1 cellular context compared by ENCODE assay signal in the genomic region with DNA sequence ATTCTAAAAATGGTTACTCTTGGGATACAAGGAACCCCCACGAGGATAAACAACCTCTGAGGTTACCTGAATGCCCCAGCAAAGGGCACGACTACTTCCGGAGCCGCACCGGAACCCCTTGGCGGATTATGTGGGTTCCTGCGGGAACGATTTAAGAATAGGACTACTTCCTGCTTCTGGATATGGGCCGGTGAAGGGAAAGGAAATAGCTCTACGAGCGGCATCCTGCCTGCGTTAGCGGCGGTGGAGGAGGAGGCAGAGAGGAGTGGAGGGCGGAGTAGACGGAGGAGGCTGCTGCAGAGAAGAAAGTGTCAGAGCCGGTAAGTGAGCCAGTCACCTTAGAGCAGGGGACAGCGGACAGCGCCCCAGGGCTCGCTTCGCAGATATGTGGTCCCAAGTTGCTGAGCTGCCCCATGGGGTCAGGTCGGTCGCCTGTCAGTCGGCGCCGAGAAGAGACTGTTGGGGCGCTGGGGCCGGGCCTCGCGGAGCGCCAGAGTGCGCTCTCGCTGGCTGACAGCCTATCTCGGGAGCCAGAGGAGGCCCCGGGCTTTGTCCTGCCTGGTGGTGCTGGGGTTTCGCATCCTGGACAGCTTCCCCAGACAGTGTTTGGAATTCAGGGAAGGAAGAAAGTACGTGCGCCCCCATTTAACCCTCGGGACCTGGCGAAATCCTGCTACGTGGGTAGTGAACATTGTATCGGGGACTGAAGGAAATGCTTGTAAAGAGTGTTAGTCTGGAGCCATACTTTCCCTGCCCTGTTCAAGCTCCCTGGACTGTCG.
TF ChIP-seq lines count a peak whose summit lies in the region.

A gene with protein sequence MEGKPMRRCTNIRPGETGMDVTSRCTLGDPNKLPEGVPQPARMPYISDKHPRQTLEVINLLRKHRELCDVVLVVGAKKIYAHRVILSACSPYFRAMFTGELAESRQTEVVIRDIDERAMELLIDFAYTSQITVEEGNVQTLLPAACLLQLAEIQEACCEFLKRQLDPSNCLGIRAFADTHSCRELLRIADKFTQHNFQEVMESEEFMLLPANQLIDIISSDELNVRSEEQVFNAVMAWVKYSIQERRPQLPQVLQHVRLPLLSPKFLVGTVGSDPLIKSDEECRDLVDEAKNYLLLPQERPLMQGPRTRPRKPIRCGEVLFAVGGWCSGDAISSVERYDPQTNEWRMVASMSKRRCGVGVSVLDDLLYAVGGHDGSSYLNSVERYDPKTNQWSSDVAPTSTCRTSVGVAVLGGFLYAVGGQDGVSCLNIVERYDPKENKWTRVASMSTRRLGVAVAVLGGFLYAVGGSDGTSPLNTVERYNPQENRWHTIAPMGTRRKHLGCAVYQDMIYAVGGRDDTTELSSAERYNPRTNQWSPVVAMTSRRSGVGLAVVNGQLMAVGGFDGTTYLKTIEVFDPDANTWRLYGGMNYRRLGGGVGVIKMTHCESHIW (plus strand): TSS at position 223 of the 779 bp plus-strand sequence. CDS start 1,063 bp downstream, outside the sequence.

TF ChIP-seq in HepG2, 621 proteins besides CTCF, POLR2A, EP300 and RAD21 (continued from another document and continues in another):
- TF ChIP-seq, protein P1, sequence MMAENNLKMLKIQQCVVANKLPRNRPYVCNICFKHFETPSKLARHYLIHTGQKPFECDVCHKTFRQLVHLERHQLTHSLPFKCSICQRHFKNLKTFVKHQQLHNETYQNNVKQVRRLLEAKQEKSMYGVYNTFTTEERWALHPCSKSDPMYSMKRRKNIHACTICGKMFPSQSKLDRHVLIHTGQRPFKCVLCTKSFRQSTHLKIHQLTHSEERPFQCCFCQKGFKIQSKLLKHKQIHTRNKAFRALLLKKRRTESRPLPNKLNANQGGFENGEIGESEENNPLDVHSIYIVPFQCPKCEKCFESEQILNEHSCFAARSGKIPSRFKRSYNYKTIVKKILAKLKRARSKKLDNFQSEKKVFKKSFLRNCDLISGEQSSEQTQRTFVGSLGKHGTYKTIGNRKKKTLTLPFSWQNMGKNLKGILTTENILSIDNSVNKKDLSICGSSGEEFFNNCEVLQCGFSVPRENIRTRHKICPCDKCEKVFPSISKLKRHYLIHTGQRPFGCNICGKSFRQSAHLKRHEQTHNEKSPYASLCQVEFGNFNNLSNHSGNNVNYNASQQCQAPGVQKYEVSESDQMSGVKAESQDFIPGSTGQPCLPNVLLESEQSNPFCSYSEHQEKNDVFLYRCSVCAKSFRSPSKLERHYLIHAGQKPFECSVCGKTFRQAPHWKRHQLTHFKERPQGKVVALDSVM (CRISPR knock-in tag; IDR thresholded peaks at IDR 0.05), result peak; percentile 100
- TF ChIP-seq, protein P2, sequence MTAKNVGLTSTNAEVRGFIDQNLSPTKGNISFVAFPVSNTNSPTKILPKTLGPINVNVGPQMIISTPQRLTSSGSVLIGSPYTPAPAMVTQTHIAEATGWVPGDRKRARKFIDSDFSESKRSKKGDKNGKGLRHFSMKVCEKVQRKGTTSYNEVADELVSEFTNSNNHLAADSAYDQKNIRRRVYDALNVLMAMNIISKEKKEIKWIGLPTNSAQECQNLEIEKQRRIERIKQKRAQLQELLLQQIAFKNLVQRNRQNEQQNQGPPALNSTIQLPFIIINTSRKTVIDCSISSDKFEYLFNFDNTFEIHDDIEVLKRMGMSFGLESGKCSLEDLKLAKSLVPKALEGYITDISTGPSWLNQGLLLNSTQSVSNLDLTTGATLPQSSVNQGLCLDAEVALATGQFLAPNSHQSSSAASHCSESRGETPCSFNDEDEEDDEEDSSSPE (CRISPR knock-in tag; IDR thresholded peaks at IDR 0.05), result peak; percentile 24; the same call in 1 of the 2 replicates
- TF ChIP-seq, protein P3, sequence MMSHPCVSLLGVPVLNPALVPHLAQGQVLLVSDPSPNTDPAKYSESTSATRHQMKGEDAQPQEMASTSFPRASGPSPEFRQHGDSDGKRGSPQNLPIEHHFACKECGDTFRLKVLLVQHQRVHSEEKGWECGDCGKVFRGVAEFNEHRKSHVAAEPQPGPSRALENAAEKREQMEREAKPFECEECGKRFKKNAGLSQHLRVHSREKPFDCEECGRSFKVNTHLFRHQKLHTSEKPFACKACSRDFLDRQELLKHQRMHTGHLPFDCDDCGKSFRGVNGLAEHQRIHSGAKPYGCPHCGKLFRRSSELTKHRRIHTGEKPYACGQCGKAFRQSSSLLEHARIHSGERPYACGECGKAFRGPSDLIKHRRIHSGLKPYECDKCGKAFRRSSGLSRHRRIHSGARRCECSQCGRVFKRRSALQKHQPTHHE (CRISPR knock-in tag; IDR thresholded peaks at IDR 0.05; ENCODE audit: borderline replicate concordance), result no peak; the same call in 1 of the 2 replicates
- 0 out of 2 replicates have a peak, but pooled peaks have one; percentile 18 for TF ChIP-seq HOXD1 (CRISPR knock-in tag; IDR thresholded peaks at IDR 0.05)
- peak; percentile 59; the same call in 1 of the 2 replicates for TF ChIP-seq ZNF605 (CRISPR knock-in tag; IDR thresholded peaks at IDR 0.05)
- no peak for TF ChIP-seq CHD4 (IDR thresholded peaks at IDR 0.05; ENCODE audit: borderline replicate concordance, low read length)
- TF ChIP-seq MAZ (IDR thresholded peaks at IDR 0.05; ENCODE audit: borderline replicate concordance, low read depth, low read length), result no peak
- TF ChIP-seq MAZ (CRISPR knock-in tag; IDR thresholded peaks at IDR 0.05; ENCODE audit: low read depth), result peak; percentile 56; the same call in 1 of the 2 replicates
- no peak for TF ChIP-seq ZNF234 (CRISPR knock-in tag; conservative IDR thresholded peaks at IDR 0.05)
- TF ChIP-seq ZNF383 (CRISPR knock-in tag; IDR thresholded peaks at IDR 0.05; ENCODE audit: borderline replicate concordance), result no peak
- TF ChIP-seq JUNB (CRISPR knock-in tag; IDR thresholded peaks at IDR 0.05; ENCODE audit: borderline replicate concordance), result no peak
- TF ChIP-seq MYC (CRISPR knock-in tag; IDR thresholded peaks at IDR 0.05; ENCODE audit: borderline replicate concordance), result peak; percentile 43; the same call in 1 of the 2 replicates
- TF ChIP-seq, protein P4, sequence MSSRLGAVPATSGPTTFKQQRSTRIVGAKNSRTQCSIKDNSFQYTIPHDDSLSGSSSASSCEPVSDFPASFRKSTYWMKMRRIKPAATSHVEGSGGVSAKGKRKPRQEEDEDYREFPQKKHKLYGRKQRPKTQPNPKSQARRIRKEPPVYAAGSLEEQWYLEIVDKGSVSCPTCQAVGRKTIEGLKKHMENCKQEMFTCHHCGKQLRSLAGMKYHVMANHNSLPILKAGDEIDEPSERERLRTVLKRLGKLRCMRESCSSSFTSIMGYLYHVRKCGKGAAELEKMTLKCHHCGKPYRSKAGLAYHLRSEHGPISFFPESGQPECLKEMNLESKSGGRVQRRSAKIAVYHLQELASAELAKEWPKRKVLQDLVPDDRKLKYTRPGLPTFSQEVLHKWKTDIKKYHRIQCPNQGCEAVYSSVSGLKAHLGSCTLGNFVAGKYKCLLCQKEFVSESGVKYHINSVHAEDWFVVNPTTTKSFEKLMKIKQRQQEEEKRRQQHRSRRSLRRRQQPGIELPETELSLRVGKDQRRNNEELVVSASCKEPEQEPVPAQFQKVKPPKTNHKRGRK (CRISPR knock-in tag; IDR thresholded peaks at IDR 0.05), result no peak
- TF ChIP-seq, protein P5, sequence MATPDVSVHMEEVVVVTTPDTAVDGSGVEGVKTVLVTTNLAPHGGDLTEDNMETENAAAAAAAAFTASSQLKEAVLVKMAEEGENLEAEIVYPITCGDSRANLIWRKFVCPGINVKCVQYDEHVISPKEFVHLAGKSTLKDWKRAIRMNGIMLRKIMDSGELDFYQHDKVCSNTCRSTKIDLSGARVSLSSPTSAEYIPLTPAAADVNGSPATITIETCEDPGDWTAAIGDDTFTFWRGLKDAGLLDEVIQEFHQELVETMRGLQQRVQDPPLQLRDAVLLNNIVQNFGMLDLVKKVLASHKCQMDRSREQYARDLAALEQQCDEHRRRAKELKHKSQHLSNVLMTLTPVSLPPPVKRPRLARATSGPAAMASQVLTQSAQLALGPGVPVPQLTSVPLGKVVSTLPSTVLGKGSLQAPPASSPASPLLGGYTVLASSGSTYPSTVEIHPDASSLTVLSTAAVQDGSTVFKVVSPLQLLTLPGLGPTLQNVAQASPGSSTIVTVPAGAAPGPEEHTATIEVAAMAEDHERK (CRISPR knock-in tag; IDR thresholded peaks at IDR 0.05; ENCODE audit: low read depth), result peak; percentile 61
- TF ChIP-seq, protein P6, sequence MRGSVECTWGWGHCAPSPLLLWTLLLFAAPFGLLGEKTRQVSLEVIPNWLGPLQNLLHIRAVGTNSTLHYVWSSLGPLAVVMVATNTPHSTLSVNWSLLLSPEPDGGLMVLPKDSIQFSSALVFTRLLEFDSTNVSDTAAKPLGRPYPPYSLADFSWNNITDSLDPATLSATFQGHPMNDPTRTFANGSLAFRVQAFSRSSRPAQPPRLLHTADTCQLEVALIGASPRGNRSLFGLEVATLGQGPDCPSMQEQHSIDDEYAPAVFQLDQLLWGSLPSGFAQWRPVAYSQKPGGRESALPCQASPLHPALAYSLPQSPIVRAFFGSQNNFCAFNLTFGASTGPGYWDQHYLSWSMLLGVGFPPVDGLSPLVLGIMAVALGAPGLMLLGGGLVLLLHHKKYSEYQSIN (CRISPR knock-in tag; IDR thresholded peaks at IDR 0.05; ENCODE audit: borderline replicate concordance), result no peak
- TF ChIP-seq ZNF607 (CRISPR knock-in tag; IDR thresholded peaks at IDR 0.05; ENCODE audit: borderline replicate concordance), result 0 out of 2 replicates have a peak, but pooled peaks have one; percentile 12
- TF ChIP-seq SP1 (IDR thresholded peaks at IDR 0.05), result no peak
- TF ChIP-seq SP1 (CRISPR knock-in tag; IDR thresholded peaks at IDR 0.05), result peak; percentile 31; the same call in 1 of the 2 replicates
- peak; percentile 39; the same call in 1 of the 2 replicates for TF ChIP-seq ZNF772 (CRISPR knock-in tag; IDR thresholded peaks at IDR 0.05)
- TF ChIP-seq MIXL1 (CRISPR knock-in tag; IDR thresholded peaks at IDR 0.05), result peak; percentile 86
- peak; percentile 64 for TF ChIP-seq RXRA (CRISPR knock-in tag; IDR thresholded peaks at IDR 0.05)
- no peak for TF ChIP-seq ZNF260 (CRISPR knock-in tag; IDR thresholded peaks at IDR 0.05; ENCODE audit: borderline replicate concordance, low read depth)
- no peak for TF ChIP-seq TBP (CRISPR knock-in tag; IDR thresholded peaks at IDR 0.05)
- TF ChIP-seq, protein P7, sequence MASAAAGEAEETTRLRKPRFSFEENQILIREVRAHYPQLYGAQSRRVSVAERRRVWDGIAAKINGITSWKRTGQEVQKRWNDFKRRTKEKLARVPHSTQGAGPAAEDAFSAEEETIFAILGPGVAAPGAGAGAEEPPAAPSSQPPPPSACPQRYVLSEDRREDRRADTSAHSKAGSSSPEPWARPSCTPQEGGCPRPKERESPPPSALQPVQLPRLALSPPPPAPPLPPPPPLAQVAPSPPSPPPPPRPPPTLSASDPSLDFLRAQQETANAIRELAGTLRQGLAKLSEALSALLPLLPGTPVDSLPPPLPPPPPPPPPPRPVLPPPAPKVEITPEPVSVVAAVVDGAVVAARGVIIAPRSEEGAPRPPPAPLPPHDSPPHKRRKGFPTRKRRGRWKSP (CRISPR knock-in tag; IDR thresholded peaks at IDR 0.05), result peak; percentile 96
- TF ChIP-seq SCMH1 (CRISPR knock-in tag; IDR thresholded peaks at IDR 0.05; ENCODE audit: borderline replicate concordance), result no peak
- no peak; the same call in 1 of the 2 replicates for TF ChIP-seq ESRRA (CRISPR knock-in tag; IDR thresholded peaks at IDR 0.05; ENCODE audit: low read depth)
- TF ChIP-seq, protein P8, sequence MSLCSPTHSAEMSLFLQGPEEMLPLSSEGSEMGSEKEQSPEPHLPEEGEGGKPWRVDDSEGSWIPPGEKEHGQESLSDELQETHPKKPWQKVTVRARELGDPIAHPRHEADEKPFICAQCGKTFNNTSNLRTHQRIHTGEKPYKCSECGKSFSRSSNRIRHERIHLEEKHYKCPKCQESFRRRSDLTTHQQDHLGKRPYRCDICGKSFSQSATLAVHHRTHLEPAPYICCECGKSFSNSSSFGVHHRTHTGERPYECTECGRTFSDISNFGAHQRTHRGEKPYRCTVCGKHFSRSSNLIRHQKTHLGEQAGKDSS (CRISPR knock-in tag; IDR thresholded peaks at IDR 0.05; ENCODE audit: borderline replicate concordance, low read depth), result 0 out of 2 replicates have a peak, but pooled peaks have one; percentile 16
- TF ChIP-seq REL (CRISPR knock-in tag; conservative IDR thresholded peaks at IDR 0.05), result no peak
- no peak for TF ChIP-seq ATM (IDR thresholded peaks at IDR 0.05; ENCODE audit: borderline replicate concordance)
- no peak for TF ChIP-seq IRX3 (CRISPR knock-in tag; IDR thresholded peaks at IDR 0.05; ENCODE audit: borderline replicate concordance, low read depth)
- TF ChIP-seq GLI4 (CRISPR knock-in tag; IDR thresholded peaks at IDR 0.05; ENCODE audit: borderline replicate concordance), result no peak
- TF ChIP-seq, protein P9, sequence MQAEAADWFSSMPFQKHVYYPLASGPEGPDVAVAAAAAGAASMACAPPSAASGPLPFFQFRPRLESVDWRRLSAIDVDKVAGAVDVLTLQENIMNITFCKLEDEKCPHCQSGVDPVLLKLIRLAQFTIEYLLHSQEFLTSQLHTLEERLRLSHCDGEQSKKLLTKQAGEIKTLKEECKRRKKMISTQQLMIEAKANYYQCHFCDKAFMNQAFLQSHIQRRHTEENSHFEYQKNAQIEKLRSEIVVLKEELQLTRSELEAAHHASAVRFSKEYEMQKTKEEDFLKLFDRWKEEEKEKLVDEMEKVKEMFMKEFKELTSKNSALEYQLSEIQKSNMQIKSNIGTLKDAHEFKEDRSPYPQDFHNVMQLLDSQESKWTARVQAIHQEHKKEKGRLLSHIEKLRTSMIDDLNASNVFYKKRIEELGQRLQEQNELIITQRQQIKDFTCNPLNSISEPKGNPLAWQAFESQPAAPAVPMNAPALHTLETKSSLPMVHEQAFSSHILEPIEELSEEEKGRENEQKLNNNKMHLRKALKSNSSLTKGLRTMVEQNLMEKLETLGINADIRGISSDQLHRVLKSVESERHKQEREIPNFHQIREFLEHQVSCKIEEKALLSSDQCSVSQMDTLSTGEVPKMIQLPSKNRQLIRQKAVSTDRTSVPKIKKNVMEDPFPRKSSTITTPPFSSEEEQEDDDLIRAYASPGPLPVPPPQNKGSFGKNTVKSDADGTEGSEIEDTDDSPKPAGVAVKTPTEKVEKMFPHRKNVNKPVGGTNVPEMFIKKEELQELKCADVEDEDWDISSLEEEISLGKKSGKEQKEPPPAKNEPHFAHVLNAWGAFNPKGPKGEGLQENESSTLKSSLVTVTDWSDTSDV (CRISPR knock-in tag; IDR thresholded peaks at IDR 0.05), result peak; percentile 79; the same call in 1 of the 2 replicates
- peak; percentile 28; the same call in 1 of the 2 replicates for TF ChIP-seq BCL6 (CRISPR knock-in tag; IDR thresholded peaks at IDR 0.05)
- peak; percentile 84 for TF ChIP-seq PHF21A (CRISPR knock-in tag; IDR thresholded peaks at IDR 0.05)
- no peak for TF ChIP-seq MTF1 (CRISPR knock-in tag; IDR thresholded peaks at IDR 0.05)
- TF ChIP-seq KDM1A (CRISPR knock-in tag; IDR thresholded peaks at IDR 0.05), result no peak
- TF ChIP-seq ZNF816 (CRISPR knock-in tag; IDR thresholded peaks at IDR 0.05; ENCODE audit: borderline replicate concordance), result no peak
- no peak for TF ChIP-seq ZNF713 (CRISPR knock-in tag; IDR thresholded peaks at IDR 0.05)
- TF ChIP-seq U2AF2 (IDR thresholded peaks at IDR 0.05; ENCODE audit: low read depth, low read length), result no peak
- no peak for TF ChIP-seq NPAS2 (CRISPR knock-in tag; IDR thresholded peaks at IDR 0.05; ENCODE audit: borderline replicate concordance)
- peak; percentile 28; the same call in 1 of the 2 replicates for TF ChIP-seq FOSL2 (CRISPR knock-in tag; IDR thresholded peaks at IDR 0.05)
